In genomic region chr19:16144216-16144581, GRCh38 we compare ENCODE assay signal across 10 cellular contexts. TPM values are rescaled to one million over a fixed set of nuclear protein-coding genes. Genes with fewer than 3 reads are reported as not detected.
A peak's percentile ranks its signal among the peaks of the same experiment; 100 is the strongest.
DNase-seq lines count a peak whose midpoint lies in the region; ATAC-seq and TF ChIP-seq lines count a peak whose summit lies in the region.
"Had no signal": no experiment of that assay in that cellular context is flagged by ENCODE, and none has a peak within 500 bp of the region (broad histone marks: within the 10 kb centered on the region; RNA-seq: fewer than 3 reads in every experiment).

No MANE protein-coding gene starts in this region.

- peak overlapping the region; percentile 96 for H3K4me3 Mint-ChIP-seq in CD8-positive, alpha-beta T cell
- H3K4me3 Mint-ChIP-seq in activated naive CD8-positive, alpha-beta T cell treated with anti-CD3 and anti-CD28 coated beads for 36 hours, result peak overlapping the region; percentile 92
- H3K4me3 Mint-ChIP-seq in natural killer cell, result peak overlapping the region; percentile 99

- no peak for TF ChIP-seq CTCF in CD8-positive, alpha-beta T cell (IDR thresholded peaks at IDR 0.05)
- TF ChIP-seq CTCF in natural killer cell (IDR thresholded peaks at IDR 0.05) (no peak), coronary artery (IDR thresholded peaks at IDR 0.05) (no peak), esophagus muscularis mucosa (IDR thresholded peaks at IDR 0.05) (no peak), sigmoid colon (IDR thresholded peaks at IDR 0.05) (no peak)

- DNase-seq in CD8-positive, alpha-beta T cell, result no peak
- DNase-seq in Jurkat, Clone E6-1 (ENCODE audit: low read depth, low spot score), result no peak
- DNase-seq in activated naive CD8-positive, alpha-beta T cell treated with anti-CD3 and anti-CD28 coated beads for 36 hours, result no peak
- no peak for DNase-seq in natural killer cell
- no peak for DNase-seq in coronary artery (ENCODE audit: low spot score)
- DNase-seq in SHP77 treated with DMSO at 0.1 percent for 48 hours (lab: John Stamatoyannopoulos, UW), result no peak
- no peak for DNase-seq in esophagus muscularis mucosa (ENCODE audit: extremely low spot score)
- DNase-seq in sigmoid colon, result no peak

- peaks cover 7% of the 10 kb centered on the region for H3K36me3 ChIP-seq in CD8-positive, alpha-beta T cell (ENCODE audit: insufficient read depth, low read length)
- H3K36me3 ChIP-seq in esophagus muscularis mucosa (no peaks in the 10 kb centered on the region), sigmoid colon (no peaks in the 10 kb centered on the region)

- H3K4me1 Mint-ChIP-seq in CD8-positive, alpha-beta T cell (ENCODE audit: low read depth), result peaks cover 37% of the 10 kb centered on the region
- peaks cover 26% of the 10 kb centered on the region for H3K4me1 Mint-ChIP-seq in activated naive CD8-positive, alpha-beta T cell treated with anti-CD3 and anti-CD28 coated beads for 36 hours
- peaks cover 61 to 64% of the 10 kb centered on the region in 2 donors for H3K4me1 Mint-ChIP-seq in natural killer cell

- H3K4me1 ChIP-seq in CD8-positive, alpha-beta T cell (ENCODE audit: insufficient read depth, low read length), result peaks cover 29% of the 10 kb centered on the region
- no peaks in the 10 kb centered on the region for H3K4me1 ChIP-seq in esophagus muscularis mucosa
- H3K4me1 ChIP-seq in sigmoid colon, result no peaks in the 10 kb centered on the region

- WGBS in esophagus muscularis mucosa, result 59% methylated on average over 1 of the region's 1 CpG
- WGBS in sigmoid colon, 2 donors, result 6 to 35% methylated on average over 1 of the region's 1 CpG

- no peak for TF ChIP-seq EP300 in esophagus muscularis mucosa (IDR thresholded peaks at IDR 0.05)
- no peak for TF ChIP-seq EP300 in sigmoid colon (IDR thresholded peaks at IDR 0.05)

- H3K9me3 Mint-ChIP-seq in CD8-positive, alpha-beta T cell, result no peaks in the 10 kb centered on the region
- no peaks in the 10 kb centered on the region for H3K9me3 Mint-ChIP-seq in activated naive CD8-positive, alpha-beta T cell treated with anti-CD3 and anti-CD28 coated beads for 36 hours
- H3K9me3 Mint-ChIP-seq in natural killer cell, result no peaks in the 10 kb centered on the region

- no peaks in the 10 kb centered on the region for H3K27me3 Mint-ChIP-seq in CD8-positive, alpha-beta T cell (ENCODE audit: low read depth)
- H3K27me3 Mint-ChIP-seq in activated naive CD8-positive, alpha-beta T cell treated with anti-CD3 and anti-CD28 coated beads for 36 hours, result peaks cover 3% of the 10 kb centered on the region
- no peaks in the 10 kb centered on the region for H3K27me3 Mint-ChIP-seq in natural killer cell (ENCODE audit: low read depth in 2 of 2)

- CTCF ChIA-PET in CD8-positive, alpha-beta T cell (lab: Charles Lee), result interaction anchor here (0.8 to 1.2 kb wide), 6 partner anchors 15 to 514 kb away, joined by 3 to 7 read pairs (median 4); partner anchors contain the start of gene RAB8A

- TF ChIP-seq POLR2A in esophagus muscularis mucosa (IDR thresholded peaks at IDR 0.05; ENCODE audit: low read depth), result no peak
- TF ChIP-seq POLR2A in sigmoid colon (IDR thresholded peaks at IDR 0.05), result no peak

- H3K4me3 ChIP-seq in CD8-positive, alpha-beta T cell (ENCODE audit: low read depth, low read length), result peak overlapping the region; percentile 70
- H3K4me3 ChIP-seq in Jurkat, Clone E6-1 (ENCODE audit: low read length), result peak overlapping the region; percentile 35
- H3K4me3 ChIP-seq in coronary artery (no peak overlapping the region), esophagus muscularis mucosa (peak overlapping the region in 1 of 4 donors; percentile 35), sigmoid colon (peak overlapping the region in 1 of 4 donors; percentile 17)

- ATAC-seq in CD8-positive, alpha-beta T cell, result no peak
- ATAC-seq in natural killer cell, result no peak

- intact Hi-C loops in CD8-positive, alpha-beta T cell (cut with DNase I, micrococcal nuclease), result no loop called here
- intact Hi-C loops in natural killer cell (cut with micrococcal nuclease) (loop anchor here (5.0 kb wide), 2 partner anchors 38 to 293 kb away; no protein-coding TSS in a partner anchor), esophagus muscularis mucosa (cut with DNase I) (no loop called here), sigmoid colon (cut with DNase I) (no loop called here)

- H3K27me3 ChIP-seq in CD8-positive, alpha-beta T cell (ENCODE audit: insufficient read depth, low read length), result no peaks in the 10 kb centered on the region
- H3K27me3 ChIP-seq in esophagus muscularis mucosa (peaks cover 0 to 15% (median 0%) of the 10 kb centered on the region in 4 donors), sigmoid colon (peaks cover 0 to 10% (median 0%) of the 10 kb centered on the region in 3 donors)

- no peaks in the 10 kb centered on the region for H3K9me3 ChIP-seq in CD8-positive, alpha-beta T cell (ENCODE audit: low read length)
- H3K9me3 ChIP-seq in esophagus muscularis mucosa (no peaks in the 10 kb centered on the region), sigmoid colon (no peaks in the 10 kb centered on the region)

- POLR2A ChIA-PET in CD8-positive, alpha-beta T cell (lab: Charles Lee), result interaction anchor here (0.6 to 1.6 kb wide), 7 partner anchors 10 to 307 kb away, joined by 3 to 6 read pairs (median 4); partner anchors contain the start of gene KLF2

- H3K27ac Mint-ChIP-seq in CD8-positive, alpha-beta T cell, result peak overlapping the region; percentile 97
- peak overlapping the region; percentile 97 for H3K27ac Mint-ChIP-seq in activated naive CD8-positive, alpha-beta T cell treated with anti-CD3 and anti-CD28 coated beads for 36 hours
- peak overlapping the region; percentile 99 for H3K27ac Mint-ChIP-seq in natural killer cell

- H3K27ac ChIP-seq in CD8-positive, alpha-beta T cell (ENCODE audit: low read depth, low read length), result peak overlapping the region; percentile 69
- H3K27ac ChIP-seq in coronary artery (no peak overlapping the region), esophagus muscularis mucosa (replicated peaks in 1 of 4) (no peak overlapping the region), sigmoid colon (no peak overlapping the region)
- H3K27ac ChIP-seq: epithelial cell of prostate had no signal

- peaks cover 21% of the 10 kb centered on the region for H3K36me3 Mint-ChIP-seq in CD8-positive, alpha-beta T cell
- H3K36me3 Mint-ChIP-seq in activated naive CD8-positive, alpha-beta T cell treated with anti-CD3 and anti-CD28 coated beads for 36 hours, result peaks cover 12% of the 10 kb centered on the region
- no peaks in the 10 kb centered on the region for H3K36me3 Mint-ChIP-seq in natural killer cell

RNA-seq across cellular contexts. Expression of gene HSH2D, which starts 0.7 kb away (rescaled TPM):
- total RNA-seq in CD8-positive, alpha-beta T cell, result 10 to 100 TPM; 35.9 to 37.5 TPM
- 3.1 TPM for polyA plus RNA-seq in Jurkat, Clone E6-1 (2012; ENCODE audit: insufficient read depth, insufficient read length)
- total RNA-seq in activated naive CD8-positive, alpha-beta T cell treated with anti-CD3 and anti-CD28 coated beads for 36 hours, result 10 to 100 TPM; 29.6 to 29.8 TPM
- total RNA-seq in natural killer cell (100 to 1,000 TPM; 203 to 319 (median 278) TPM), esophagus muscularis mucosa (under 1 TPM in 3 of 4 donors, not detected in 1; 0.52 to 0.83 (median 0.75) TPM), sigmoid colon (1 to 10 TPM in 2 of 4 donors, not detected in 2; 2.5 to 3.3 TPM)
- polyA plus RNA-seq in sigmoid colon, result 10 to 100 TPM; 14.4 to 40.0 (median 22.9) TPM

RNA-seq across cellular contexts. Expression of gene CIB3, which starts 29.1 kb away (rescaled TPM):
- not detected for total RNA-seq in CD8-positive, alpha-beta T cell
- not detected for polyA plus RNA-seq in Jurkat, Clone E6-1 (2012; ENCODE audit: insufficient read depth, insufficient read length)
- not detected for total RNA-seq in activated naive CD8-positive, alpha-beta T cell treated with anti-CD3 and anti-CD28 coated beads for 36 hours
- total RNA-seq in natural killer cell (not detected), esophagus muscularis mucosa (not detected), sigmoid colon (not detected)
- under 1 TPM in 1 of 3 donors, not detected in 2; 0.69 TPM for polyA plus RNA-seq in sigmoid colon
- total RNA-seq: HT-29 had no signal

RNA-seq across cellular contexts. Expression of gene RAB8A, which starts 32.5 kb away (rescaled TPM):
- total RNA-seq in CD8-positive, alpha-beta T cell, result 10 to 100 TPM; 79.1 to 88.4 TPM
- 126 TPM for polyA plus RNA-seq in Jurkat, Clone E6-1 (2012; ENCODE audit: insufficient read depth, insufficient read length)
- 100 to 1,000 TPM; 168 to 169 TPM for total RNA-seq in activated naive CD8-positive, alpha-beta T cell treated with anti-CD3 and anti-CD28 coated beads for 36 hours
- total RNA-seq in natural killer cell (100 to 1,000 TPM; 137 to 161 (median 149) TPM), esophagus muscularis mucosa (10 to 100 TPM; 37.9 to 56.4 (median 42.9) TPM), sigmoid colon (10 to 100 TPM; 32.8 to 43.9 (median 34.9) TPM)
- polyA plus RNA-seq in sigmoid colon, result 100 to 1,000 TPM in 1 of 3 donors, 10 to 100 TPM in 2; 64.3 to 126 (median 79.4) TPM

RNA-seq across cellular contexts. Expression of gene FAM32A, which starts 41.0 kb away (rescaled TPM):
- total RNA-seq in CD8-positive, alpha-beta T cell, result 10 to 100 TPM; 59.7 to 60.4 TPM
- 129 TPM for polyA plus RNA-seq in Jurkat, Clone E6-1 (2012; ENCODE audit: insufficient read depth, insufficient read length)
- total RNA-seq in activated naive CD8-positive, alpha-beta T cell treated with anti-CD3 and anti-CD28 coated beads for 36 hours, result 10 to 100 TPM; 65.0 to 66.3 TPM
- total RNA-seq in natural killer cell (10 to 100 TPM; 46.3 to 69.3 (median 63.3) TPM), esophagus muscularis mucosa (100 to 1,000 TPM in 3 of 4 donors, 10 to 100 TPM in 1; 83.5 to 104 (median 103) TPM), sigmoid colon (10 to 100 TPM; 86.9 to 97.7 (median 92.5) TPM)
- polyA plus RNA-seq in sigmoid colon, result 100 to 1,000 TPM in 2 of 3 donors, 10 to 100 TPM in 1; 90.2 to 239 (median 156) TPM

RNA-seq across cellular contexts. Expression of gene AP1M1, which starts 53.5 kb away (rescaled TPM):
- total RNA-seq in CD8-positive, alpha-beta T cell, result 10 to 100 TPM; 76.2 to 83.4 TPM
- 117 TPM for polyA plus RNA-seq in Jurkat, Clone E6-1 (2012; ENCODE audit: insufficient read depth, insufficient read length)
- 10 to 100 TPM; 90.7 to 97.2 TPM for total RNA-seq in activated naive CD8-positive, alpha-beta T cell treated with anti-CD3 and anti-CD28 coated beads for 36 hours
- total RNA-seq in natural killer cell, result 100 to 1,000 TPM in 2 of 3 donors, 10 to 100 TPM in 1; 99.0 to 124 (median 100) TPM
- total RNA-seq in esophagus muscularis mucosa, result 100 to 1,000 TPM in 2 of 4 donors, 10 to 100 TPM in 2; 63.1 to 115 (median 98.6) TPM
- total RNA-seq in sigmoid colon, result 10 to 100 TPM; 57.1 to 63.7 (median 60.8) TPM
- 10 to 100 TPM; 18.7 to 37.8 (median 20.4) TPM for polyA plus RNA-seq in sigmoid colon

Comparison
In these comparisons a context has a peak if more than half of its experiments do, and no peak if none do; other contexts are left out.
1. RNA of gene HSH2D, which starts 0.7 kb away (total RNA-seq): 203 to 319 TPM in natural killer cell, 35.9 to 37.5 TPM in CD8-positive, alpha-beta T cell and 29.6 to 29.8 TPM in activated naive CD8-positive, alpha-beta T cell treated with anti-CD3 and anti-CD28 coated beads for 36 hours; 2.5 to 3.3 TPM in sigmoid colon and 0.52 to 0.83 TPM in esophagus muscularis mucosa; every median in the first group is over 4 times any median in the second.
2. Peak in every context shown above with its lines, with median percentiles within 50 percentile points of each other: H3K27ac Mint-ChIP-seq and H3K4me3 Mint-ChIP-seq.